In the genomic region with DNA sequence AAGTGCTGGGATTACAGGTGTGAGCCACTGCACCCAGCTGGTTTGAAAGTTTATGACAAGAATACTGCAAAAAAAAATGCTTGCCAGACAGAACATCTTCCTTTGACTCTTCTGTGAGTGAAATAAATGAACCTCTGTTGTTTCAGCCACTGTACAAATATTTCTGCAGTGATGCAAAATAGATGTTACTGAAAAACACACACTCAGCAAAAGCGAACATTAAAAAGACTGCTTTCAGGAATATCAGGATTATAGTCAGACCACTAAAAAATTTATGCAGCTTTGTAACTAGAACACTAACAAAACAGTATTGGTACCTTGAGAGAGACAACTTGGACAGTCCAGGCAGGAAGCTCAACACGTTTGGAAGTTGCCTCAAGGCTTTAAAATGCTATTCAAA, we compare ENCODE assay signal across 30 cellular contexts.
"Had no signal": no experiment of that assay in that cellular context is flagged by ENCODE, and none has a peak within 500 bp of the region (broad histone marks: within the 10 kb centered on the region; RNA-seq: fewer than 3 reads in every experiment).

No MANE protein-coding gene starts in this region.

- H3K9me3 Mint-ChIP-seq: mesothelial cell of epicardium; naive B cell; natural killer cell treated with Interleukin-12 subunit alpha and Interleukin-12 subunit beta and Interleukin-15 and Interleukin-18, amount 100 ng/mL, for 72 hours; neural crest cell; stimulated activated memory B cell treated with anti-CD40 and anti-IgM and Interleukin-4, amounts not matched to agents 10 μg/mL and 1 μg/mL and 100 μg/mL, for 72 hours; type B pancreatic cell had no signal

- H3K4me2 ChIP-seq: hepatocyte, smooth muscle cell had no signal

- H3K27me3 ChIP-seq: esophagus squamous epithelium, gastroesophageal sphincter, heart left ventricle, hepatocyte, left lung, neutrophil, testis, tibial artery had no signal

- H3K27ac ChIP-seq: coronary artery, esophagus squamous epithelium, gastroesophageal sphincter, heart left ventricle, hepatocyte, left lung, neutrophil, parathyroid adenoma, testis, tibial artery had no signal

- DNase-seq: dermis blood vessel endothelial cell; effector memory CD4-positive, alpha-beta T cell; esophagus squamous epithelium; heart left ventricle; left cardiac atrium; left lung; mesenchymal stem cell; mucosa of descending colon; naive B cell; stimulated activated CD4-positive, alpha-beta T cell treated with anti-CD3 and anti-CD28 coated beads, Interleukin-12 subunit alpha, Interleukin-12 subunit beta, amount 100 ng/mL, for 4 hours; stimulated activated CD4-positive, alpha-beta T cell treated with anti-CD3 and anti-CD28 coated beads, Interleukin-1b, Interleukin-23, amount 100 ng/mL, for 48 hours; stimulated activated CD4-positive, alpha-beta T cell treated with anti-CD3 and anti-CD28 coated beads, Interleukin-4, amount 100 ng/mL, for 24 hours; stimulated activated naive CD8-positive, alpha-beta T cell treated with anti-CD3 and anti-CD28 coated beads, Interleukin-15, Interleukin-2, amounts not matched to agents 100 U/mL and 50 U/mL, for 24 hours; substantia nigra; testis; tibial artery had no signal

- H3K79me2 ChIP-seq: hepatocyte had no signal

- H3K27ac Mint-ChIP-seq: mesothelial cell of epicardium; naive B cell; natural killer cell treated with Interleukin-12 subunit alpha and Interleukin-12 subunit beta and Interleukin-15 and Interleukin-18, amount 100 ng/mL, for 72 hours; progenitor cell of endocrine pancreas; stimulated activated memory B cell treated with anti-CD40 and anti-IgM and Interleukin-4, amounts not matched to agents 10 μg/mL and 1 μg/mL and 100 μg/mL, for 72 hours; type B pancreatic cell had no signal

- H2AFZ ChIP-seq: hepatocyte, parathyroid adenoma had no signal

- H3K27me3 Mint-ChIP-seq: naive B cell; natural killer cell treated with Interleukin-12 subunit alpha and Interleukin-12 subunit beta and Interleukin-15 and Interleukin-18, amount 100 ng/mL, for 72 hours; progenitor cell of endocrine pancreas; stimulated activated memory B cell treated with anti-CD40 and anti-IgM and Interleukin-4, amounts not matched to agents 10 μg/mL and 1 μg/mL and 100 μg/mL, for 72 hours; type B pancreatic cell had no signal

- H3K4me3 Mint-ChIP-seq: mesothelial cell of epicardium; naive B cell; natural killer cell treated with Interleukin-12 subunit alpha and Interleukin-12 subunit beta and Interleukin-15 and Interleukin-18, amount 100 ng/mL, for 72 hours; neural crest cell; stimulated activated memory B cell treated with anti-CD40 and anti-IgM and Interleukin-4, amounts not matched to agents 10 μg/mL and 1 μg/mL and 100 μg/mL, for 72 hours; type B pancreatic cell had no signal

- H3K4me3 ChIP-seq: coronary artery, esophagus squamous epithelium, gastroesophageal sphincter, heart left ventricle, hepatocyte, left lung, mucosa of descending colon, smooth muscle cell, testis, tibial artery had no signal

- H3K4me1 ChIP-seq: parathyroid adenoma, testis had no signal

- ATAC-seq: gastroesophageal sphincter; heart left ventricle; left cardiac atrium; left lung; mucosa of descending colon; natural killer cell treated with Interleukin-12 subunit alpha and Interleukin-12 subunit beta and Interleukin-15 and Interleukin-18, amount 100 ng/mL, for 72 hours; sciatic nerve; stimulated activated memory B cell treated with anti-CD40 and anti-IgM and Interleukin-4, amounts not matched to agents 10 μg/mL and 1 μg/mL and 100 μg/mL, for 72 hours; stimulated activated naive CD8-positive, alpha-beta T cell treated with anti-CD3 and anti-CD28 coated beads, Interleukin-15, Interleukin-2, amounts not matched to agents 100 U/mL and 50 U/mL, for 24 hours had no signal

- H3K9me3 ChIP-seq: esophagus squamous epithelium, gastroesophageal sphincter, heart left ventricle, left lung, mucosa of descending colon, neutrophil, testis, tibial artery had no signal

- H3K36me3 Mint-ChIP-seq: mesothelial cell of epicardium; natural killer cell treated with Interleukin-12 subunit alpha and Interleukin-12 subunit beta and Interleukin-15 and Interleukin-18, amount 100 ng/mL, for 72 hours; type B pancreatic cell had no signal

- H3K36me3 ChIP-seq: esophagus squamous epithelium, heart left ventricle, tibial artery had no signal

- FAIRE-seq: endothelial cell of umbilical vein had no signal

- H3K9ac ChIP-seq: parathyroid adenoma had no signal
